Comparison of ENCODE assay signal across 19 cellular contexts in the genomic region with DNA sequence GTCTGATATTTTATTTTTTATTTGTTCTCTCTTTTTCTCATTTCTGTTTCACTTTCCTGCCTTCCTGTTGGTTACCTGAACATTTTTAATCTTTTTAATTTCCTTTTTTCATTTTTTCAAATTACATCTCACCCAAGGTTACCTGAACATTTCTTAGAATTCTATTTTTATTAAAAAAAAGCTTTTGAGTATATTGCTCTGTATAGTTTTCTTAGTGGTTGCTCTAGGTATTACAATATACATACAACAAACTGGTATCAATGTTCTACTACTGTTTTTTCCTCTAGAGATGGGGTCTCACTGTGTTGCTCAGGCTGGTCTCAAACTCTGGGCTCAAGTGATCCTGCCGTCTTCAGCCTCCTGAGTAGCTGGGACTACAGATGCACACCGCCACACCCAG.
"Had no signal": no experiment of that assay in that cellular context is flagged by ENCODE, and none has a peak within 500 bp of the region (broad histone marks: within the 10 kb centered on the region; RNA-seq: fewer than 3 reads in every experiment).

No MANE protein-coding gene starts in this region.

- H3K27me3 Mint-ChIP-seq: activated naive CD8-positive, alpha-beta T cell treated with anti-CD3 and anti-CD28 coated beads, Interleukin-2, amount 50 U/mL, for 24 hours; stimulated activated naive B cell treated with anti-CD40 and anti-IgM and Interleukin-4, amounts not matched to agents 10 μg/mL and 1 μg/mL and 100 μg/mL, for 72 hours; T-cell had no signal

- DNase-seq: activated CD4-positive, alpha-beta T cell treated with anti-CD3 and anti-CD28 coated beads for 4 hours; activated CD8-positive, alpha-beta memory T cell treated with anti-CD3 and anti-CD28 coated beads, Interleukin-2, amount 50 U/mL, for 48 hours; activated CD8-positive, alpha-beta T cell treated with anti-CD3 and anti-CD28 coated beads, Interleukin-2, amount 10 ng/mL, durations not matched to agents 7 days and 5 days; activated naive CD4-positive, alpha-beta T cell treated with Interleukin-2 at 50 U/mL for 16 hours; activated naive CD8-positive, alpha-beta T cell treated with anti-CD3 and anti-CD28 coated beads, Interleukin-2, amount 50 U/mL, for 24 hours; caudate nucleus; cortex of kidney; effector memory CD4-positive, alpha-beta T cell; kidney; left ventricle myocardium superior; mesenchymal stem cell; right cardiac atrium; stimulated activated naive B cell treated with anti-CD40 and anti-IgM and Interleukin-4, amounts not matched to agents 10 μg/mL and 1 μg/mL and 100 μg/mL, for 72 hours; substantia nigra; T-cell; trophoblast cell; WERI-Rb-1 had no signal

- H3K4me3 Mint-ChIP-seq: activated CD8-positive, alpha-beta T cell treated with anti-CD3 and anti-CD28 coated beads, Interleukin-2, amount 10 ng/mL, durations not matched to agents 7 days and 5 days; activated naive CD8-positive, alpha-beta T cell treated with anti-CD3 and anti-CD28 coated beads, Interleukin-2, amount 50 U/mL, for 24 hours; stimulated activated naive B cell treated with anti-CD40 and anti-IgM and Interleukin-4, amounts not matched to agents 10 μg/mL and 1 μg/mL and 100 μg/mL, for 72 hours; T-cell had no signal

- H3K27ac ChIP-seq: ascending aorta, hepatocyte, WERI-Rb-1 had no signal

- H3K4me3 ChIP-seq: ascending aorta, hepatocyte had no signal

- H3K36me3 ChIP-seq: WERI-Rb-1 had no signal

- FAIRE-seq: kidney had no signal

- H3K79me2 ChIP-seq: hepatocyte had no signal

- H2AFZ ChIP-seq: hepatocyte had no signal

- ATAC-seq: activated CD8-positive, alpha-beta T cell treated with anti-CD3 and anti-CD28 coated beads, Interleukin-2, amount 10 ng/mL, durations not matched to agents 7 days and 5 days; activated naive CD8-positive, alpha-beta T cell treated with anti-CD3 and anti-CD28 coated beads, Interleukin-2, amount 50 U/mL, for 24 hours; left ventricle myocardium superior; right cardiac atrium; stimulated activated naive B cell treated with anti-CD40 and anti-IgM and Interleukin-4, amounts not matched to agents 10 μg/mL and 1 μg/mL and 100 μg/mL, for 72 hours; T-cell had no signal

- H3K9me3 ChIP-seq: ascending aorta had no signal

- H3K4me2 ChIP-seq: hepatocyte had no signal

- H3K9me3 Mint-ChIP-seq: activated naive CD8-positive, alpha-beta T cell treated with anti-CD3 and anti-CD28 coated beads, Interleukin-2, amount 50 U/mL, for 24 hours; T-cell had no signal

- H3K27ac Mint-ChIP-seq: activated CD8-positive, alpha-beta T cell treated with anti-CD3 and anti-CD28 coated beads, Interleukin-2, amount 10 ng/mL, durations not matched to agents 7 days and 5 days; activated naive CD8-positive, alpha-beta T cell treated with anti-CD3 and anti-CD28 coated beads, Interleukin-2, amount 50 U/mL, for 24 hours; T-cell had no signal

- H3K4me1 ChIP-seq: ascending aorta had no signal

- H3K27me3 ChIP-seq: ascending aorta, hepatocyte had no signal
